25 cellular contexts compared by ENCODE assay signal in genomic region chr13:73190477-73190876, GRCh38.
A peak's percentile ranks its signal among the peaks of the same experiment; 100 is the strongest.
DNase-seq lines count a peak whose midpoint lies in the region; ATAC-seq, FAIRE-seq and TF ChIP-seq lines count a peak whose summit lies in the region.
"Had no signal": no experiment of that assay in that cellular context is flagged by ENCODE, and none has a peak within 500 bp of the region (broad histone marks: within the 10 kb centered on the region; RNA-seq: fewer than 3 reads in every experiment).

No MANE protein-coding gene starts in this region.

- intact Hi-C loops in right lobe of liver (cut with DNase I): no loop called here

- TF ChIP-seq CTCF in A549 (IDR thresholded peaks at IDR 0.05) (no peak), WI38 (IDR thresholded peaks at IDR 0.05; ENCODE audit: low read depth, low read length) (no peak), right lobe of liver (IDR thresholded peaks at IDR 0.05) (no peak)

- H3K4me3 ChIP-seq in A549: peak overlapping the region; percentile 25; the same call in 1 of the 3 replicates
- H3K4me3 ChIP-seq in WI38 (ENCODE audit: low read depth, low read length): peak overlapping the region; percentile 13
- H3K4me3 ChIP-seq in mucosa of stomach (ENCODE audit: low read length): no peak overlapping the region
- no peak overlapping the region for H3K4me3 ChIP-seq in right lobe of liver
- H3K4me3 ChIP-seq: K562, mucosa of descending colon, prostate gland, transverse colon had no signal

- peak in 1 of 2 experiments; percentile 56; a peak in 3 of 6 replicates for ATAC-seq in A549
- ATAC-seq in right lobe of liver: no peak
- ATAC-seq: activated naive CD8-positive, alpha-beta T cell treated with anti-CD3 and anti-CD28 coated beads, Interleukin-2, amount 50 U/mL, for 24 hours; K562; mucosa of descending colon; Right ventricle myocardium inferior had no signal

- TF ChIP-seq EP300 in A549 (IDR thresholded peaks at IDR 0.05): no peak

- DNase-seq in A549 (ENCODE audit: low read depth in 1 of 2, low spot score in 1 of 2): no peak
- DNase-seq in H54 (ENCODE audit: insufficient read length, low spot score): no peak
- DNase-seq in effector CD8-positive, alpha-beta T cell (lab: John Stamatoyannopoulos, UW): no peak
- no peak for DNase-seq in islet precursor cell
- DNase-seq in NCI-H226: no peak
- DNase-seq in right lobe of liver: no peak
- DNase-seq: activated CD4-positive, alpha-beta T cell treated with anti-CD3 and anti-CD28 coated beads, Interleukin-2, amount 10 ng/mL, durations not matched to agents 24 days and 14 days; activated gamma-delta T cell; activated naive CD8-positive, alpha-beta T cell treated with anti-CD3 and anti-CD28 coated beads, Interleukin-2, amount 50 U/mL, for 24 hours; activated T-cell treated with anti-CD3 and anti-CD28 coated beads, Interleukin-2, amount 50 U/mL, for 1 hour; cerebellar nuclear complex; DMS153; glutamatergic neuron; H7; kidney; mucosa of descending colon; NCI-H1436; NCI-H2107; transverse colon had no signal

- H3K4me1 ChIP-seq in A549 (peaks cover 41% of the 10 kb centered on the region; the same call in 2 of the 3 replicates), mucosa of stomach (ENCODE audit: control insufficient read depth, insufficient read depth, low read length) (peaks cover 24% of the 10 kb centered on the region), right lobe of liver (no peaks in the 10 kb centered on the region)
- H3K4me1 ChIP-seq: prostate gland had no signal

- no peak for TF ChIP-seq RAD21 in A549 (conservative IDR thresholded peaks at IDR 0.05 in 1 of 2, IDR thresholded peaks at IDR 0.05 in 1 of 2)

- H3K9ac ChIP-seq in mucosa of stomach (ENCODE audit: low read length): peak overlapping the region; percentile 6

- H3K9me3 ChIP-seq in A549: no peaks in the 10 kb centered on the region
- no peaks in the 10 kb centered on the region for H3K9me3 ChIP-seq in mucosa of stomach (ENCODE audit: control insufficient read depth, low read length)
- no peaks in the 10 kb centered on the region for H3K9me3 ChIP-seq in right lobe of liver
- H3K9me3 ChIP-seq: mucosa of descending colon, prostate gland, transverse colon had no signal

- H3K36me3 ChIP-seq in mucosa of stomach (ENCODE audit: control insufficient read depth, insufficient read depth, low read length) (no peaks in the 10 kb centered on the region), right lobe of liver (no peaks in the 10 kb centered on the region)
- H3K36me3 ChIP-seq: prostate gland, transverse colon had no signal

- WGBS in A549 (ENCODE audit: missing lambda C conversion rate): 44% methylated on average over 5 of the region's 5 CpGs
- 32% methylated on average over 4 of the region's 5 CpGs for WGBS in right lobe of liver (ENCODE audit: insufficient coverage, low coverage, low lambda C conversion rate, missing lambda C conversion rate)

- CTCF ChIA-PET in A549 (lab: Yijun Ruan, JAX): interaction anchor here (1.2 kb wide), 1 partner anchor 11 kb away, joined by 3 read pairs; no protein-coding TSS in a partner anchor

- H3K27me3 ChIP-seq in mucosa of stomach (ENCODE audit: control insufficient read depth, insufficient read depth, low read length) (no peaks in the 10 kb centered on the region), right lobe of liver (no peaks in the 10 kb centered on the region)
- H3K27me3 ChIP-seq: transverse colon had no signal

- peak overlapping the region; percentile 61 to 68; a peak in 5 of 6 replicates for H3K27ac ChIP-seq in A549
- H3K27ac ChIP-seq in right lobe of liver: no peak overlapping the region
- H3K27ac ChIP-seq: prostate gland, transverse colon had no signal

- FAIRE-seq in A549 (lab: Jason Lieb, UNC) (no peak), H54 (lab: Jason Lieb, UNC) (peak; percentile 23)
- FAIRE-seq: G401.6, K562 had no signal

- H3K4me2 ChIP-seq in A549: peak overlapping the region; percentile 70

- POLR2A ChIA-PET in A549 (lab: Yijun Ruan, JAX): no interaction called here

- TF ChIP-seq POLR2A in A549 (IDR thresholded peaks at IDR 0.05; ENCODE audit: low read length): no peak
- no peak for TF ChIP-seq POLR2A in H54 (IDR thresholded peaks at IDR 0.05; ENCODE audit: low read depth, low read length)
- TF ChIP-seq POLR2A in right lobe of liver (IDR thresholded peaks at IDR 0.05): no peak

TF ChIP-seq in A549, 52 proteins besides CTCF, POLR2A, EP300 and RAD21:
- TF ChIP-seq ZSCAN20 (CRISPR knock-in tag; IDR thresholded peaks at IDR 0.05) (no peak), REST (IDR thresholded peaks at IDR 0.05) (no peak), SMC3 (IDR thresholded peaks at IDR 0.05) (no peak), NR3C1 (IDR thresholded peaks at IDR 0.05) (no peak), CHD4 (IDR thresholded peaks at IDR 0.05; ENCODE audit: borderline replicate concordance) (no peak), CBX8 (IDR thresholded peaks at IDR 0.05) (no peak), HOXB5 (CRISPR knock-in tag; IDR thresholded peaks at IDR 0.05) (no peak), TP53 (CRISPR knock-in tag; IDR thresholded peaks at IDR 0.05) (no peak), HES2 (IDR thresholded peaks at IDR 0.05) (no peak), BCL3 (IDR thresholded peaks at IDR 0.05) (no peak), JUN (IDR thresholded peaks at IDR 0.05) (no peak), NFE2L2 (conservative IDR thresholded peaks at IDR 0.05; ENCODE audit: low read length) (no peak), MAFK (IDR thresholded peaks at IDR 0.05; ENCODE audit: partially characterized antibody) (no peak)
- TF ChIP-seq, protein P1, sequence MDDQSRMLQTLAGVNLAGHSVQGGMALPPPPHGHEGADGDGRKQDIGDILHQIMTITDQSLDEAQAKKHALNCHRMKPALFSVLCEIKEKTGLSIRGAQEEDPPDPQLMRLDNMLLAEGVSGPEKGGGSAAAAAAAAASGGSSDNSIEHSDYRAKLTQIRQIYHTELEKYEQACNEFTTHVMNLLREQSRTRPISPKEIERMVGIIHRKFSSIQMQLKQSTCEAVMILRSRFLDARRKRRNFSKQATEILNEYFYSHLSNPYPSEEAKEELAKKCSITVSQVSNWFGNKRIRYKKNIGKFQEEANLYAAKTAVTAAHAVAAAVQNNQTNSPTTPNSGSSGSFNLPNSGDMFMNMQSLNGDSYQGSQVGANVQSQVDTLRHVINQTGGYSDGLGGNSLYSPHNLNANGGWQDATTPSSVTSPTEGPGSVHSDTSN (IDR thresholded peaks at IDR 0.05): no peak

Comparison
In these comparisons a context has a peak if more than half of its experiments do, and no peak if none do; other contexts are left out.
1. H3K27ac ChIP-seq: peak in A549 (2 of 2); none in right lobe of liver (0 of 3).
2. H3K4me3 ChIP-seq: peak in A549 (single experiment) and WI38 (single experiment); none in mucosa of stomach (single experiment) and right lobe of liver (0 of 3).